16 cellular contexts compared by ENCODE assay signal in genomic region chr1:243667591-243667990, GRCh38.
DNase-seq lines count a peak whose midpoint lies in the region; ATAC-seq and TF ChIP-seq lines count a peak whose summit lies in the region.
"Had no signal": no experiment of that assay in that cellular context is flagged by ENCODE, and none has a peak within 500 bp of the region (broad histone marks: within the 10 kb centered on the region; RNA-seq: fewer than 3 reads in every experiment).

No MANE protein-coding gene starts in this region.

- H3K27me3 ChIP-seq in osteoblast (ENCODE audit: insufficient read depth, low read length), result no peaks in the 10 kb centered on the region
- H3K27me3 ChIP-seq in Caco-2 (replicated peaks; ENCODE audit: control insufficient read depth, insufficient read depth, low read length), result no peaks in the 10 kb centered on the region
- H3K27me3 ChIP-seq: upper lobe of left lung had no signal

- no peak overlapping the region for H3K27ac ChIP-seq in osteoblast (ENCODE audit: low read depth, low read length)
- H3K27ac ChIP-seq: 22Rv1, upper lobe of left lung had no signal

- no TSS peak for BruUV-seq in Caco-2 (replicated peaks; lab: Mats Ljungman, UMichigan)

- peaks cover 6% of the 10 kb centered on the region for H3K36me3 ChIP-seq in osteoblast (ENCODE audit: insufficient read depth, low read length)
- no peaks in the 10 kb centered on the region for H3K36me3 ChIP-seq in Caco-2 (ENCODE audit: control insufficient read depth, insufficient read depth, low read length)

- H4K20me1 ChIP-seq in osteoblast (ENCODE audit: insufficient read depth, low read length), result no peaks in the 10 kb centered on the region

- H3K4me3 ChIP-seq in osteoblast (ENCODE audit: insufficient read depth, low read length) (no peak overlapping the region), Caco-2 (ENCODE audit: low read depth, low read length) (no peak overlapping the region)
- H3K4me3 ChIP-seq: upper lobe of left lung had no signal

- H3K27ac Mint-ChIP-seq in activated CD4-positive, alpha-beta T cell treated with anti-CD3 and anti-CD28 coated beads for 36 hours, result peak overlapping the region; percentile 33
- H3K27ac Mint-ChIP-seq in activated CD4-positive, alpha-beta T cell treated with anti-CD3 and anti-CD28 coated beads, Interleukin-2, amount 10 ng/mL, durations not matched to agents 24 days and 14 days, result no peak overlapping the region
- H3K27ac Mint-ChIP-seq in Caco-2 (ENCODE audit: unreplicated experiment), result no peak overlapping the region
- H3K27ac Mint-ChIP-seq: activated CD4-positive, alpha-beta memory T cell treated with anti-CD3 and anti-CD28 coated beads for 36 hours had no signal

- peaks cover 5% of the 10 kb centered on the region for H3K4me1 Mint-ChIP-seq in activated CD4-positive, alpha-beta T cell treated with anti-CD3 and anti-CD28 coated beads for 36 hours
- peaks cover 2% of the 10 kb centered on the region for H3K4me1 Mint-ChIP-seq in activated CD4-positive, alpha-beta T cell treated with anti-CD3 and anti-CD28 coated beads, Interleukin-2, amount 10 ng/mL, durations not matched to agents 24 days and 14 days
- H3K4me1 Mint-ChIP-seq in Caco-2 (ENCODE audit: low read depth, unreplicated experiment), result no peaks in the 10 kb centered on the region

- H3K4me1 ChIP-seq in osteoblast (ENCODE audit: insufficient read depth, low read length) (no peaks in the 10 kb centered on the region), Caco-2 (no peaks in the 10 kb centered on the region)
- H3K4me1 ChIP-seq: upper lobe of left lung had no signal

- no peak overlapping the region for H3K4me2 ChIP-seq in osteoblast (ENCODE audit: insufficient read depth, low read length)

- H3K9me3 ChIP-seq in osteoblast (ENCODE audit: low read depth, low read length), result no peaks in the 10 kb centered on the region
- no peaks in the 10 kb centered on the region for H3K9me3 ChIP-seq in Caco-2
- H3K9me3 ChIP-seq: upper lobe of left lung had no signal

- no peak for DNase-seq in activated CD4-positive, alpha-beta T cell treated with anti-CD3 and anti-CD28 coated beads for 36 hours
- no peak for DNase-seq in activated CD4-positive, alpha-beta T cell treated with anti-CD3 and anti-CD28 coated beads, Interleukin-2, amount 10 ng/mL, durations not matched to agents 24 days and 14 days
- DNase-seq in MV-4-11 (lab: John Stamatoyannopoulos, UW) (peak; percentile 15), osteoblast (ENCODE audit: insufficient read length, low spot score, missing footprints) (peak; percentile 34), HPDE6-E6E7 (ENCODE audit: extremely low spot score) (no peak), Caco-2 (no peak), glomerular visceral epithelial cell (ENCODE audit: extremely low spot score) (no peak)
- DNase-seq: activated CD4-positive, alpha-beta memory T cell treated with anti-CD3 and anti-CD28 coated beads for 36 hours; activated naive CD4-positive, alpha-beta T cell treated with Interleukin-2 at 50 U/mL for 16 hours; erythroblast; hippocampal formation; NCI-H510A treated with DMSO at 0.1 percent for 48 hours; T-helper 9 cell; upper lobe of left lung had no signal

- H2AFZ ChIP-seq in osteoblast (ENCODE audit: low read length), result no peak overlapping the region

- peaks cover 30% of the 10 kb centered on the region for H3K36me3 Mint-ChIP-seq in activated CD4-positive, alpha-beta T cell treated with anti-CD3 and anti-CD28 coated beads for 36 hours (ENCODE audit: low read depth)
- peaks cover 13% of the 10 kb centered on the region for H3K36me3 Mint-ChIP-seq in activated CD4-positive, alpha-beta T cell treated with anti-CD3 and anti-CD28 coated beads, Interleukin-2, amount 10 ng/mL, durations not matched to agents 24 days and 14 days (ENCODE audit: low read depth)
- no peaks in the 10 kb centered on the region for H3K36me3 Mint-ChIP-seq in Caco-2 (ENCODE audit: insufficient read depth, unreplicated experiment)

- POLR2A ChIA-PET in activated CD4-positive, alpha-beta T cell treated with anti-CD3 and anti-CD28 coated beads for 36 hours (lab: Charles Lee), result no interaction called here
- POLR2A ChIA-PET in Caco-2 (lab: Charles Lee), result no interaction called here

- CTCF ChIA-PET in activated CD4-positive, alpha-beta T cell treated with anti-CD3 and anti-CD28 coated beads for 36 hours (lab: Charles Lee), result interaction anchor here (1.2 kb wide), 1 partner anchor 10 kb away, joined by 3 read pairs; no protein-coding TSS in a partner anchor
- CTCF ChIA-PET in Caco-2 (lab: Charles Lee), result no interaction called here

- no peak overlapping the region for H3K4me3 Mint-ChIP-seq in activated CD4-positive, alpha-beta T cell treated with anti-CD3 and anti-CD28 coated beads for 36 hours
- no peak overlapping the region for H3K4me3 Mint-ChIP-seq in activated CD4-positive, alpha-beta T cell treated with anti-CD3 and anti-CD28 coated beads, Interleukin-2, amount 10 ng/mL, durations not matched to agents 24 days and 14 days
- H3K4me3 Mint-ChIP-seq in Caco-2 (ENCODE audit: unreplicated experiment), result no peak overlapping the region
- H3K4me3 Mint-ChIP-seq: activated CD4-positive, alpha-beta memory T cell treated with anti-CD3 and anti-CD28 coated beads for 36 hours had no signal

- ATAC-seq in activated CD4-positive, alpha-beta T cell treated with anti-CD3 and anti-CD28 coated beads for 36 hours, result no peak
- ATAC-seq in HG02678 (IDR thresholded peaks at IDR 0.05; ENCODE audit: unreplicated experiment), result peak; percentile 80

- H3K9me3 Mint-ChIP-seq in activated CD4-positive, alpha-beta T cell treated with anti-CD3 and anti-CD28 coated beads for 36 hours (ENCODE audit: low read depth), result no peaks in the 10 kb centered on the region
- no peaks in the 10 kb centered on the region for H3K9me3 Mint-ChIP-seq in activated CD4-positive, alpha-beta T cell treated with anti-CD3 and anti-CD28 coated beads, Interleukin-2, amount 10 ng/mL, durations not matched to agents 24 days and 14 days
- no peaks in the 10 kb centered on the region for H3K9me3 Mint-ChIP-seq in Caco-2 (ENCODE audit: unreplicated experiment)

- H3K27me3 Mint-ChIP-seq in activated CD4-positive, alpha-beta T cell treated with anti-CD3 and anti-CD28 coated beads for 36 hours, result no peaks in the 10 kb centered on the region
- no peaks in the 10 kb centered on the region for H3K27me3 Mint-ChIP-seq in activated CD4-positive, alpha-beta T cell treated with anti-CD3 and anti-CD28 coated beads, Interleukin-2, amount 10 ng/mL, durations not matched to agents 24 days and 14 days
- peaks cover 7% of the 10 kb centered on the region for H3K27me3 Mint-ChIP-seq in Caco-2 (ENCODE audit: insufficient read depth, unreplicated experiment)
- H3K27me3 Mint-ChIP-seq: activated CD4-positive, alpha-beta memory T cell treated with anti-CD3 and anti-CD28 coated beads for 36 hours had no signal

- intact Hi-C loops in activated CD4-positive, alpha-beta T cell treated with anti-CD3 and anti-CD28 coated beads for 36 hours (cut with DNase I, micrococcal nuclease), result no loop called here
- intact Hi-C loops in activated CD4-positive, alpha-beta T cell treated with anti-CD3 and anti-CD28 coated beads, Interleukin-2, amount 10 ng/mL, durations not matched to agents 24 days and 14 days (cut with micrococcal nuclease), result no loop called here
- intact Hi-C loops in Caco-2 (cut with micrococcal nuclease; ENCODE audit: unreplicated experiment), result no loop called here

- H3K79me2 ChIP-seq in osteoblast (ENCODE audit: insufficient read depth, low read length), result peaks cover 14% of the 10 kb centered on the region

- TF ChIP-seq CTCF in osteoblast (IDR thresholded peaks at IDR 0.05; ENCODE audit: extremely low read depth, low read depth, low read length) (no peak), Caco-2 (IDR thresholded peaks at IDR 0.05; ENCODE audit: insufficient read depth in 1 of 2, low read depth in 1 of 2, low read length in 1 of 2, severe bottlenecking in 1 of 2, unreplicated experiment in 1 of 2) (no peak)

Comparison
In these comparisons a context has a peak if more than half of its experiments do, and no peak if none do; other contexts are left out.
1. DNase-seq: peak in MV-4-11 (single experiment) and osteoblast (single experiment); none in activated CD4-positive, alpha-beta T cell treated with anti-CD3 and anti-CD28 coated beads for 36 hours (single experiment), activated CD4-positive, alpha-beta T cell treated with anti-CD3 and anti-CD28 coated beads, Interleukin-2, amount 10 ng/mL, durations not matched to agents 24 days and 14 days (single experiment), HPDE6-E6E7 (single experiment), Caco-2 (0 of 2) and glomerular visceral epithelial cell (single experiment).